8 cellular contexts compared by ENCODE assay signal in genomic region chr17:46978489-46979022, GRCh38. TPM values are rescaled to one million over a fixed set of nuclear protein-coding genes. Genes with fewer than 3 reads are reported as not detected.
DNase-seq lines count a peak whose midpoint lies in the region; ATAC-seq and TF ChIP-seq lines count a peak whose summit lies in the region.

No MANE protein-coding gene starts in this region.

- H3K4me3 ChIP-seq in GM06990 (replicated peaks; ENCODE audit: low read depth, low read length): peak overlapping the region; percentile 40

- TF ChIP-seq CTCF in GM06990 (IDR thresholded peaks at IDR 0.05; ENCODE audit: insufficient read depth, low read length, poor library complexity, severe bottlenecking) (no peak), omental fat pad (IDR thresholded peaks at IDR 0.05) (no peak)

- DNase-seq in GM06990 (ENCODE audit: extremely low read depth, insufficient read length) (no peak), omental fat pad (ENCODE audit: low spot score) (no peak), hepatic stellate cell (ENCODE audit: low spot score) (no peak), hippocampal formation (lab: John Stamatoyannopoulos, UW) (no peak), mucosa of gallbladder (ENCODE audit: low spot score) (no peak), NCI-H187 (lab: John Stamatoyannopoulos, UW) (no peak)

- H3K27me3 ChIP-seq in GM06990 (replicated peaks; ENCODE audit: control insufficient read depth, insufficient read depth, low read length): no peaks in the 10 kb centered on the region; the same call in none of the 2 replicates

- peak; percentile 30 for ATAC-seq in SK-N-SH treated with all-trans-retinoic acid at 6 μM for 48 hours
- ATAC-seq in esophagus mucosa: peak; percentile 36
- peak; percentile 36 for ATAC-seq in omental fat pad (ENCODE audit: low FRiP score)

- no peaks in the 10 kb centered on the region for H3K36me3 ChIP-seq in GM06990 (ENCODE audit: control insufficient read depth, insufficient read depth, low read length)

TF ChIP-seq in SK-N-SH treated with all-trans-retinoic acid at 6 μM for 48 hours, 23 proteins besides CTCF, POLR2A, EP300 and RAD21:
- TF ChIP-seq ZNF8 (CRISPR knock-in tag; IDR thresholded peaks at IDR 0.05): no peak
- TF ChIP-seq TOX (CRISPR knock-in tag; IDR thresholded peaks at IDR 0.05; ENCODE audit: borderline replicate concordance): no peak
- TF ChIP-seq ZNF565 (CRISPR knock-in tag; conservative IDR thresholded peaks at IDR 0.05; ENCODE audit: low read depth): no peak
- TF ChIP-seq RARB (CRISPR knock-in tag; IDR thresholded peaks at IDR 0.05): no peak
- TF ChIP-seq SNAI2 (CRISPR knock-in tag; IDR thresholded peaks at IDR 0.05): no peak
- no peak for TF ChIP-seq BACH2 (CRISPR knock-in tag; IDR thresholded peaks at IDR 0.05; ENCODE audit: borderline replicate concordance)
- no peak for TF ChIP-seq CSRNP3 (CRISPR knock-in tag; IDR thresholded peaks at IDR 0.05)
- no peak for TF ChIP-seq ISL1 (CRISPR knock-in tag; IDR thresholded peaks at IDR 0.05)
- TF ChIP-seq ZC3H10 (CRISPR knock-in tag; IDR thresholded peaks at IDR 0.05): no peak

RNA-seq across cellular contexts. Expression of gene RPRML, which starts 0.5 kb away (rescaled TPM):
- total RNA-seq in esophagus mucosa (not detected), omental fat pad (not detected), mucosa of gallbladder (not detected)

RNA-seq across cellular contexts. Expression of gene GOSR2, which starts 55.6 kb away (rescaled TPM):
- total RNA-seq in esophagus mucosa: 21.4 TPM
- 10 to 100 TPM; 37.4 to 59.4 (median 47.3) TPM for total RNA-seq in omental fat pad
- 47.8 TPM for total RNA-seq in mucosa of gallbladder
